17 cellular contexts compared by ENCODE assay signal in the genomic region with DNA sequence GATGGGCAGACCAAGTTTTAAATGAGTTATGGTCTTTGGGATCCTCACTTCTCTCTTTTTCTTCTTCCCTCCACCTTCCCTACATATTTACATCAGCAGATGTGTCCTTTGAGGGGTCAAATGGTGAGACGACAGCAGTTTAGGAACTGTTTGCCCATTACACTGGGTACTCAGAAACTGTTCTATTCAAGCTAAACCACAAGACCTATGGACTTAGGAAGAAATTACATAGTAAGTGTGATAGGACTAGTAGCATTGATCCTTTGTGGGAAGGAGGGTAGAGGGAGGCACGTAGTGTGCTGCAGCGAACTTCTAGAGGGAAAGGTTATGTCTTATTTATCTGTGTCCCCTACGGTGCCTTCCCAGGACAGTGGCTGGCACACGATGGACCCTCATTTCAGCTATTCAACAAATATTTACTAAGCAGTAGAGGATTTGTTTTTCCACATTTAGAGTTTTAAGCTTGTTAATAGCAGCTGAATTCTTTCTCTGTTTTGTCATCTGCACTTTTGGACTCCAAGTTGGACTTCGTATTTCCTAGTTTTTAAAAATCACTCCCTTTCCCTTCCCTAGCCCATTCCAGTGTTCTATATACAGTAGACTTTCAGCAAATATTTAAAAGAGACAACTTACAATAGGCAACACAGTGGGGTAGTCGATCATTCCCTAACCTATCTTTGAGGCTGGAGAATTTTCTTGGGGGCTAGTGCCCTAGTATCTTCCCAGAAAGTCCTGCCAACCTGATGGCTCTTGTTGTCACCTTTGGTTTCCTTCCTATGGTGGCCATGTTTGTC. TPM values are rescaled to one million over a fixed set of nuclear protein-coding genes. Genes with fewer than 3 reads are reported as not detected.
DNase-seq lines count a peak whose midpoint lies in the region; ATAC-seq and TF ChIP-seq lines count a peak whose summit lies in the region.
"Had no signal": no experiment of that assay in that cellular context is flagged by ENCODE, and none has a peak within 500 bp of the region (broad histone marks: within the 10 kb centered on the region; RNA-seq: fewer than 3 reads in every experiment).

No MANE protein-coding gene starts in this region.

- peak overlapping the region; percentile 33 for H2AFZ ChIP-seq in osteoblast (ENCODE audit: low read length)
- H2AFZ ChIP-seq: neural progenitor cell had no signal

- H3K9me3 Mint-ChIP-seq in WTC11: no peaks in the 10 kb centered on the region
- no peaks in the 10 kb centered on the region for H3K9me3 Mint-ChIP-seq in activated naive CD8-positive, alpha-beta T cell treated with anti-CD3 and anti-CD28 coated beads for 36 hours
- H3K9me3 Mint-ChIP-seq: activated T-helper 17 cell treated with anti-CD3 and anti-CD28 coated beads, Interleukin-2, amount 50 U/mL, for 72 hours had no signal

- H3K4me3 ChIP-seq in fibroblast of the aortic adventitia (ENCODE audit: low read depth, low read length): peak overlapping the region; percentile 66
- H3K4me3 ChIP-seq in osteoblast (ENCODE audit: insufficient read depth, low read length): peak overlapping the region; percentile 6
- H3K4me3 ChIP-seq in thoracic aorta: peak overlapping the region; percentile 56
- H3K4me3 ChIP-seq in WERI-Rb-1 (ENCODE audit: low read depth, low read length): no peak overlapping the region
- no peak overlapping the region for H3K4me3 ChIP-seq in H7 (ENCODE audit: insufficient read depth, low read depth, low read length)
- H3K4me3 ChIP-seq: BLaER1 treated with 17β-estradiol and CSF1 and Interleukin-3, amounts not matched to agents 10 nM and 100 nM; neural progenitor cell had no signal

- H3K4me3 Mint-ChIP-seq in WTC11: no peak overlapping the region
- no peak overlapping the region for H3K4me3 Mint-ChIP-seq in activated naive CD8-positive, alpha-beta T cell treated with anti-CD3 and anti-CD28 coated beads for 36 hours
- H3K4me3 Mint-ChIP-seq: activated T-helper 17 cell treated with anti-CD3 and anti-CD28 coated beads, Interleukin-2, amount 50 U/mL, for 72 hours; neural progenitor cell had no signal

- H3K27me3 Mint-ChIP-seq in WTC11 (ENCODE audit: low read depth): no peaks in the 10 kb centered on the region
- H3K27me3 Mint-ChIP-seq in activated naive CD8-positive, alpha-beta T cell treated with anti-CD3 and anti-CD28 coated beads for 36 hours: peaks cover 4% of the 10 kb centered on the region

- H3K27ac ChIP-seq in osteoblast (ENCODE audit: low read depth, low read length): no peak overlapping the region
- peak overlapping the region; percentile 52 to 82 for H3K27ac ChIP-seq in thoracic aorta
- H3K27ac ChIP-seq in WERI-Rb-1: no peak overlapping the region
- H3K27ac ChIP-seq: BLaER1 treated with 17β-estradiol and CSF1 and Interleukin-3, amounts not matched to agents 10 nM and 100 nM; neural progenitor cell had no signal

- H3K9me3 ChIP-seq in osteoblast (ENCODE audit: low read depth, low read length): no peaks in the 10 kb centered on the region
- no peaks in the 10 kb centered on the region for H3K9me3 ChIP-seq in thoracic aorta
- H3K9me3 ChIP-seq in WERI-Rb-1 (ENCODE audit: severe bottlenecking): no peaks in the 10 kb centered on the region
- H3K9me3 ChIP-seq: BLaER1 treated with 17β-estradiol and CSF1 and Interleukin-3, amounts not matched to agents 10 nM and 100 nM had no signal

- 0 out of 2 replicates have a peak overlapping the region, but pooled peaks have one; percentile 17 for H3K27ac Mint-ChIP-seq in WTC11
- no peak overlapping the region for H3K27ac Mint-ChIP-seq in activated naive CD8-positive, alpha-beta T cell treated with anti-CD3 and anti-CD28 coated beads for 36 hours
- H3K27ac Mint-ChIP-seq: activated T-helper 17 cell treated with anti-CD3 and anti-CD28 coated beads, Interleukin-2, amount 50 U/mL, for 72 hours had no signal

- no peaks in the 10 kb centered on the region for H3K36me3 ChIP-seq in osteoblast (ENCODE audit: insufficient read depth, low read length)
- no peaks in the 10 kb centered on the region for H3K36me3 ChIP-seq in thoracic aorta
- H3K36me3 ChIP-seq in WERI-Rb-1: no peaks in the 10 kb centered on the region
- H3K36me3 ChIP-seq in H7 (replicated peaks; ENCODE audit: control insufficient read depth, insufficient read depth, low read length): no peaks in the 10 kb centered on the region
- H3K36me3 ChIP-seq: BLaER1 treated with 17β-estradiol and CSF1 and Interleukin-3, amounts not matched to agents 10 nM and 100 nM; neural progenitor cell had no signal

- peak overlapping the region; percentile 77 for H3K4me2 ChIP-seq in osteoblast (ENCODE audit: insufficient read depth, low read length)
- H3K4me2 ChIP-seq: BLaER1 treated with 17β-estradiol and CSF1 and Interleukin-3, amounts not matched to agents 10 nM and 100 nM; neural progenitor cell had no signal

- TF ChIP-seq CTCF in WTC11 (IDR thresholded peaks at IDR 0.05): no peak
- no peak for TF ChIP-seq CTCF in fibroblast of the aortic adventitia (IDR thresholded peaks at IDR 0.05; ENCODE audit: insufficient read depth, low read length)
- no peak for TF ChIP-seq CTCF in osteoblast (IDR thresholded peaks at IDR 0.05; ENCODE audit: extremely low read depth, low read depth, low read length)
- TF ChIP-seq CTCF in thoracic aorta (IDR thresholded peaks at IDR 0.05): no peak
- TF ChIP-seq CTCF in WERI-Rb-1 (IDR thresholded peaks at IDR 0.05; ENCODE audit: low read depth, low read length): no peak

- H3K79me2 ChIP-seq in osteoblast (ENCODE audit: insufficient read depth, low read length): peaks cover 3% of the 10 kb centered on the region

- no peaks in the 10 kb centered on the region for H3K27me3 ChIP-seq in osteoblast (ENCODE audit: insufficient read depth, low read length)
- no peaks in the 10 kb centered on the region for H3K27me3 ChIP-seq in thoracic aorta (replicated peaks; ENCODE audit: insufficient read depth)
- H3K27me3 ChIP-seq in WERI-Rb-1 (ENCODE audit: insufficient read depth, low read depth, severe bottlenecking): no peaks in the 10 kb centered on the region
- H3K27me3 ChIP-seq in H7 (ENCODE audit: control insufficient read depth, insufficient read depth, low read length): no peaks in the 10 kb centered on the region
- H3K27me3 ChIP-seq: BLaER1 treated with 17β-estradiol and CSF1 and Interleukin-3, amounts not matched to agents 10 nM and 100 nM; neural progenitor cell had no signal

- peaks cover 32% of the 10 kb centered on the region for H3K4me1 Mint-ChIP-seq in WTC11
- no peaks in the 10 kb centered on the region for H3K4me1 Mint-ChIP-seq in activated naive CD8-positive, alpha-beta T cell treated with anti-CD3 and anti-CD28 coated beads for 36 hours
- H3K4me1 Mint-ChIP-seq: activated T-helper 17 cell treated with anti-CD3 and anti-CD28 coated beads, Interleukin-2, amount 50 U/mL, for 72 hours had no signal

- H3K4me1 ChIP-seq in osteoblast (ENCODE audit: insufficient read depth, low read length) (peaks cover 31% of the 10 kb centered on the region), thoracic aorta (ENCODE audit: control insufficient read depth in 1 of 2, low read depth in 2 of 2) (peaks cover 32 to 94% of the 10 kb centered on the region in 2 donors)

- DNase-seq in WTC11 (ENCODE audit: low spot score) (no peak), fibroblast of the aortic adventitia (ENCODE audit: low read depth) (peak; percentile 50), osteoblast (ENCODE audit: insufficient read length, low spot score, missing footprints) (no peak), thoracic aorta (ENCODE audit: low spot score) (no peak), Kasumi-1 (lab: John Stamatoyannopoulos, UW) (no peak), WERI-Rb-1 (no peak), H7 (no peak)
- DNase-seq in activated naive CD8-positive, alpha-beta T cell treated with anti-CD3 and anti-CD28 coated beads for 36 hours: no peak
- DNase-seq: activated CD4-positive, alpha-beta T cell treated with anti-CD3 and anti-CD28 coated beads, Interleukin-2, amount 50 U/mL, for 48 hours; anterior cingulate cortex; effector CD4-positive, alpha-beta T cell; NCI-H774; SHP77; T1000 had no signal

- ATAC-seq in WTC11 (no peak), thoracic aorta (ENCODE audit: insufficient number of reproducible peaks, low FRiP score, low read depth) (no peak)
- ATAC-seq: activated T-helper 17 cell treated with anti-CD3 and anti-CD28 coated beads, Interleukin-2, amount 50 U/mL, for 72 hours had no signal

- H4K20me1 ChIP-seq in osteoblast (ENCODE audit: insufficient read depth, low read length): no peaks in the 10 kb centered on the region
- H4K20me1 ChIP-seq: BLaER1 treated with 17β-estradiol and CSF1 and Interleukin-3, amounts not matched to agents 10 nM and 100 nM had no signal

- POLR2A ChIA-PET in WTC11 (lab: Charles Lee): no interaction called here

- no peaks in the 10 kb centered on the region for H3K36me3 Mint-ChIP-seq in WTC11
- H3K36me3 Mint-ChIP-seq in activated naive CD8-positive, alpha-beta T cell treated with anti-CD3 and anti-CD28 coated beads for 36 hours: no peaks in the 10 kb centered on the region

- CTCF ChIA-PET in WTC11 (lab: Charles Lee): interaction anchor here (1.1 to 1.7 kb wide), 2 partner anchors 14 to 156 kb away, joined by 4 to 6 read pairs; partner anchors contain the start of gene FZD4

TF ChIP-seq in WTC11, 78 proteins besides CTCF, POLR2A, EP300 and RAD21:
- TF ChIP-seq, protein P1, sequence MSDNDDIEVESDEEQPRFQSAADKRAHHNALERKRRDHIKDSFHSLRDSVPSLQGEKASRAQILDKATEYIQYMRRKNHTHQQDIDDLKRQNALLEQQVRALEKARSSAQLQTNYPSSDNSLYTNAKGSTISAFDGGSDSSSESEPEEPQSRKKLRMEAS (CRISPR knock-in tag; IDR thresholded peaks at IDR 0.05): no peak
- TF ChIP-seq GABPB1 (CRISPR knock-in tag; IDR thresholded peaks at IDR 0.05): 0 out of 2 replicates have a peak, but pooled peaks have one; percentile 17

RNA-seq across cellular contexts. Expression of gene FZD4, which starts 13.9 kb away (rescaled TPM):
- 7.7 to 9.8 TPM (median 9.2 TPM) in 3 replicates for total RNA-seq in WTC11 (2021)
- 50.2 and 63.9 TPM in 2 replicates for total RNA-seq in fibroblast of the aortic adventitia (ENCODE audit: low replicate concordance)
- 12.7 and 16.2 TPM in 2 replicates for total RNA-seq in osteoblast
- total RNA-seq in thoracic aorta: 100 to 1,000 TPM in 1 of 2 donors, 10 to 100 TPM in 1; 75.2 to 104 TPM
- 4.1 and 4.3 TPM in 2 replicates for total RNA-seq in H7 (2014; rRNA removed; shearing (Covaris generic))
- under 1 TPM; 0.04 to 0.06 TPM for total RNA-seq in activated naive CD8-positive, alpha-beta T cell treated with anti-CD3 and anti-CD28 coated beads for 36 hours

Comparison
In these comparisons a context has a peak if more than half of its experiments do, and no peak if none do; other contexts are left out.
1. H3K4me3 ChIP-seq: peak in fibroblast of the aortic adventitia (single experiment), osteoblast (single experiment) and thoracic aorta (single experiment); none in WERI-Rb-1 (single experiment) and H7 (single experiment).
2. H3K27ac ChIP-seq: peak in thoracic aorta (2 of 2); none in osteoblast (single experiment) and WERI-Rb-1 (single experiment).